In genomic region chr17:59695943-59696681, GRCh38 we compare ENCODE assay signal across 14 cellular contexts. TPM values are rescaled to one million over a fixed set of nuclear protein-coding genes. Genes with fewer than 3 reads are reported as not detected.
DNase-seq lines count a peak whose midpoint lies in the region; ATAC-seq and TF ChIP-seq lines count a peak whose summit lies in the region.
"Had no signal": no experiment of that assay in that cellular context is flagged by ENCODE, and none has a peak within 500 bp of the region (broad histone marks: within the 10 kb centered on the region; RNA-seq: fewer than 3 reads in every experiment).

No MANE protein-coding gene starts in this region.

- H3K27ac Mint-ChIP-seq in activated CD4-positive, alpha-beta T cell treated with anti-CD3 and anti-CD28 coated beads for 36 hours = peak overlapping the region; percentile 72
- H3K27ac Mint-ChIP-seq in endothelial cell (ENCODE audit: unreplicated experiment) = no peak overlapping the region
- H3K27ac Mint-ChIP-seq in natural killer cell treated with Interleukin-12 subunit alpha and Interleukin-12 subunit beta and Interleukin-15 and Interleukin-18, amount 100 ng/mL, for 72 hours = peak overlapping the region; percentile 34 to 58
- H3K27ac Mint-ChIP-seq: activated CD4-positive, alpha-beta T cell treated with anti-CD3 and anti-CD28 coated beads, Interleukin-2, amount 10 ng/mL, durations not matched to agents 24 days and 14 days had no signal

- no peaks in the 10 kb centered on the region for H3K9me3 Mint-ChIP-seq in activated CD4-positive, alpha-beta T cell treated with anti-CD3 and anti-CD28 coated beads for 36 hours (ENCODE audit: low read depth)
- no peaks in the 10 kb centered on the region for H3K9me3 Mint-ChIP-seq in endothelial cell (ENCODE audit: unreplicated experiment)
- no peaks in the 10 kb centered on the region for H3K9me3 Mint-ChIP-seq in natural killer cell treated with Interleukin-12 subunit alpha and Interleukin-12 subunit beta and Interleukin-15 and Interleukin-18, amount 100 ng/mL, for 72 hours
- H3K9me3 Mint-ChIP-seq: activated CD4-positive, alpha-beta T cell treated with anti-CD3 and anti-CD28 coated beads, Interleukin-2, amount 10 ng/mL, durations not matched to agents 24 days and 14 days had no signal

- TF ChIP-seq CTCF in endothelial cell (IDR thresholded peaks at IDR 0.05; ENCODE audit: unreplicated experiment) = no peak

- CTCF ChIA-PET in activated CD4-positive, alpha-beta T cell treated with anti-CD3 and anti-CD28 coated beads for 36 hours (lab: Charles Lee) = no interaction called here

- H3K4me3 Mint-ChIP-seq in activated CD4-positive, alpha-beta T cell treated with anti-CD3 and anti-CD28 coated beads for 36 hours = no peak overlapping the region
- H3K4me3 Mint-ChIP-seq in endothelial cell (ENCODE audit: unreplicated experiment) = peak overlapping the region; percentile 28
- no peak overlapping the region for H3K4me3 Mint-ChIP-seq in natural killer cell treated with Interleukin-12 subunit alpha and Interleukin-12 subunit beta and Interleukin-15 and Interleukin-18, amount 100 ng/mL, for 72 hours
- H3K4me3 Mint-ChIP-seq: activated CD4-positive, alpha-beta T cell treated with anti-CD3 and anti-CD28 coated beads, Interleukin-2, amount 10 ng/mL, durations not matched to agents 24 days and 14 days; activated naive CD8-positive, alpha-beta T cell had no signal

- peaks cover 72% of the 10 kb centered on the region for H3K36me3 Mint-ChIP-seq in activated CD4-positive, alpha-beta T cell treated with anti-CD3 and anti-CD28 coated beads for 36 hours (ENCODE audit: low read depth)
- peaks cover 22% of the 10 kb centered on the region for H3K36me3 Mint-ChIP-seq in endothelial cell (ENCODE audit: low read depth, unreplicated experiment)
- H3K36me3 Mint-ChIP-seq in natural killer cell treated with Interleukin-12 subunit alpha and Interleukin-12 subunit beta and Interleukin-15 and Interleukin-18, amount 100 ng/mL, for 72 hours = peaks cover 34% of the 10 kb centered on the region

- no peak for ATAC-seq in activated CD4-positive, alpha-beta T cell treated with anti-CD3 and anti-CD28 coated beads for 36 hours
- no peak for ATAC-seq in natural killer cell treated with Interleukin-12 subunit alpha and Interleukin-12 subunit beta and Interleukin-15 and Interleukin-18, amount 100 ng/mL, for 72 hours
- no peak for ATAC-seq in left cardiac atrium
- ATAC-seq: gastroesophageal sphincter had no signal

- H3K4me1 Mint-ChIP-seq in activated CD4-positive, alpha-beta T cell treated with anti-CD3 and anti-CD28 coated beads for 36 hours = peaks cover 45% of the 10 kb centered on the region
- H3K4me1 Mint-ChIP-seq in endothelial cell (ENCODE audit: unreplicated experiment) = peaks cover 2% of the 10 kb centered on the region
- H3K4me1 Mint-ChIP-seq in natural killer cell treated with Interleukin-12 subunit alpha and Interleukin-12 subunit beta and Interleukin-15 and Interleukin-18, amount 100 ng/mL, for 72 hours (ENCODE audit: low read depth in 2 of 2) = peaks cover 34 to 40% of the 10 kb centered on the region in 2 donors

- POLR2A ChIA-PET in activated CD4-positive, alpha-beta T cell treated with anti-CD3 and anti-CD28 coated beads for 36 hours (lab: Charles Lee) = no interaction called here

- H3K27me3 Mint-ChIP-seq in activated CD4-positive, alpha-beta T cell treated with anti-CD3 and anti-CD28 coated beads for 36 hours = no peaks in the 10 kb centered on the region
- peaks cover 5% of the 10 kb centered on the region for H3K27me3 Mint-ChIP-seq in endothelial cell (ENCODE audit: unreplicated experiment)
- no peaks in the 10 kb centered on the region for H3K27me3 Mint-ChIP-seq in natural killer cell treated with Interleukin-12 subunit alpha and Interleukin-12 subunit beta and Interleukin-15 and Interleukin-18, amount 100 ng/mL, for 72 hours
- H3K27me3 Mint-ChIP-seq: activated CD4-positive, alpha-beta T cell treated with anti-CD3 and anti-CD28 coated beads, Interleukin-2, amount 10 ng/mL, durations not matched to agents 24 days and 14 days; activated naive CD8-positive, alpha-beta T cell had no signal

- no peak for DNase-seq in activated CD4-positive, alpha-beta T cell treated with anti-CD3 and anti-CD28 coated beads for 36 hours
- DNase-seq in activated CD4-positive, alpha-beta T cell treated with anti-CD3 and anti-CD28 coated beads for 48 hours = no peak
- DNase-seq in NCI-H69 (lab: John Stamatoyannopoulos, UW) (peak; percentile 24), endothelial cell (ENCODE audit: low spot score) (no peak), ecto neural progenitor cell (ENCODE audit: low spot score) (no peak), left cardiac atrium (no peak), NCI-H748 (lab: John Stamatoyannopoulos, UW; ENCODE audit: unreplicated experiment) (no peak)
- no peak for DNase-seq in natural killer cell treated with Interleukin-12 subunit alpha and Interleukin-12 subunit beta and Interleukin-15 and Interleukin-18, amount 100 ng/mL, for 72 hours (ENCODE audit: low spot score)
- DNase-seq: activated CD4-positive, alpha-beta T cell treated with anti-CD3 and anti-CD28 coated beads, Interleukin-2, amount 10 ng/mL, durations not matched to agents 24 days and 14 days; DMS79 treated with DMSO at 0.1 percent for 48 hours; NCI-H146; stimulated activated CD4-positive, alpha-beta T cell treated with anti-CD3 and anti-CD28 coated beads, Interleukin-12 subunit alpha, Interleukin-12 subunit beta, amount 100 ng/mL, for 4 hours had no signal

- intact Hi-C loops in activated CD4-positive, alpha-beta T cell treated with anti-CD3 and anti-CD28 coated beads for 36 hours (cut with DNase I, micrococcal nuclease) = no loop called here
- intact Hi-C loops in left cardiac atrium (cut with DNase I) = no loop called here

RNA-seq across cellular contexts. Expression of gene PTRH2, which starts 11.1 kb away (rescaled TPM):
- 10 to 100 TPM; 41.7 to 54.7 TPM for total RNA-seq in activated CD4-positive, alpha-beta T cell treated with anti-CD3 and anti-CD28 coated beads for 36 hours
- total RNA-seq in endothelial cell (ENCODE audit: unreplicated experiment) (15.4 TPM), left cardiac atrium (10 to 100 TPM; 10.1 to 15.4 TPM)
- 10 to 100 TPM; 25.8 to 48.8 TPM for total RNA-seq in natural killer cell treated with Interleukin-12 subunit alpha and Interleukin-12 subunit beta and Interleukin-15 and Interleukin-18, amount 100 ng/mL, for 72 hours

RNA-seq across cellular contexts. Expression of gene VMP1, which starts 11.3 kb away (rescaled TPM):
- 100 to 1,000 TPM; 378 to 402 TPM for total RNA-seq in activated CD4-positive, alpha-beta T cell treated with anti-CD3 and anti-CD28 coated beads for 36 hours
- total RNA-seq in endothelial cell (ENCODE audit: unreplicated experiment) (64.9 TPM), left cardiac atrium (100 to 1,000 TPM in 1 of 2 donors, 10 to 100 TPM in 1; 82.1 to 123 TPM)
- 100 to 1,000 TPM; 225 to 292 TPM for total RNA-seq in natural killer cell treated with Interleukin-12 subunit alpha and Interleukin-12 subunit beta and Interleukin-15 and Interleukin-18, amount 100 ng/mL, for 72 hours
